34 cellular contexts compared by ENCODE assay signal in the genomic region with DNA sequence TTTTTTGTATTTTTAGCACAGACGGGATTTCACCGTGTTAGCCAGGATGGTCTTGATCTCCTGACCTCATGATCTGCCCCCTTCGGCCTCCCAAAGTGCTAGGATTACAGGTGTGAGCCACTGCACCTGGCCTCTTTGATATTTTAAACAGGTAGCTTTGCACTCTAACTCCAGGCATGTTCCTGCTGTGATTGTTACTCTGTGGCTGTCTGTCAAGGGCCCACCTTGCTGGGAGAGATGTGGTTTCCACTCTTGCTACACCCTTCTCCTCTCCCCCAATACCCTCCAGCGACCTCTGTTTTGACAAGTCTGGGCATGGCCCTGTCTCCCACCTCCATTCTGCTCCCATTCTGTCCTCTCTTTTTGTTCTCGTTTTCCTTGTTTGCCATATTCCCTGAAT. TPM values are rescaled to one million over a fixed set of nuclear protein-coding genes. Genes with fewer than 3 reads are reported as not detected.
"Had no signal": no experiment of that assay in that cellular context is flagged by ENCODE, and none has a peak within 500 bp of the region (broad histone marks: within the 10 kb centered on the region; RNA-seq: fewer than 3 reads in every experiment).

No MANE protein-coding gene starts in this region.

- H3K9me3 Mint-ChIP-seq: activated CD4-positive, alpha-beta memory T cell treated with anti-CD3 and anti-CD28 coated beads for 36 hours; activated CD4-positive, alpha-beta T cell treated with anti-CD3 and anti-CD28 coated beads, Interleukin-2, amount 10 ng/mL, durations not matched to agents 24 days and 14 days; activated naive CD4-positive, alpha-beta T cell treated with anti-CD3 and anti-CD28 coated beads, Interleukin-2, amount 10 ng/mL, durations not matched to agents 7 days and 5 days; activated naive CD4-positive, alpha-beta T cell treated with anti-CD3 and anti-CD28 coated beads, Interleukin-2, amount 50 U/mL, for 72 hours; activated naive CD8-positive, alpha-beta T cell treated with anti-CD3 and anti-CD28 coated beads, Interleukin-2, amount 10 ng/mL, durations not matched to agents 7 days and 5 days; activated T-cell treated with anti-CD3 and anti-CD28 coated beads, Interleukin-2, amount 50 U/mL, for 72 hours; central memory CD8-positive, alpha-beta T cell; dendritic cell treated with granulocyte-macrophage colony-stimulating factor and Interleukin-4, amounts not matched to agents 40 ng/mL and 50 ng/mL, for 4 days; T-helper 2 cell treated with Interferon-gamma antibody and Interleukin-4, amounts not matched to agents 5 μg/mL and 100 μg/mL, for 36 hours had no signal

- H3K4me3 ChIP-seq: ascending aorta, coronary artery, dorsolateral prefrontal cortex, esophagus muscularis mucosa, gastrocnemius medialis, heart left ventricle had no signal

- H3K27ac ChIP-seq: ascending aorta, coronary artery, dorsolateral prefrontal cortex, esophagus muscularis mucosa, foreskin keratinocyte, gastrocnemius medialis, heart left ventricle, WERI-Rb-1 had no signal

- H3K36me3 ChIP-seq: ascending aorta, esophagus muscularis mucosa, gastrocnemius medialis, heart left ventricle, WERI-Rb-1 had no signal

- H3K36me3 Mint-ChIP-seq: activated CD4-positive, alpha-beta memory T cell treated with anti-CD3 and anti-CD28 coated beads for 36 hours; activated CD8-positive, alpha-beta memory T cell treated with anti-CD3 and anti-CD28 coated beads, Interleukin-2, amount 10 ng/mL, durations not matched to agents 7 days and 5 days; activated naive CD4-positive, alpha-beta T cell treated with anti-CD3 and anti-CD28 coated beads, Interleukin-2, amount 10 ng/mL, durations not matched to agents 7 days and 5 days; activated naive CD4-positive, alpha-beta T cell treated with anti-CD3 and anti-CD28 coated beads, Interleukin-2, amount 50 U/mL, for 72 hours; activated naive CD8-positive, alpha-beta T cell treated with anti-CD3 and anti-CD28 coated beads, Interleukin-2, amount 10 ng/mL, durations not matched to agents 7 days and 5 days; brain had no signal

- H3K4me1 ChIP-seq: ascending aorta, esophagus muscularis mucosa, gastrocnemius medialis, heart left ventricle had no signal

- ATAC-seq: activated CD4-positive, alpha-beta T cell treated with anti-CD3 and anti-CD28 coated beads for 36 hours; activated CD8-positive, alpha-beta memory T cell treated with anti-CD3 and anti-CD28 coated beads, Interleukin-2, amount 10 ng/mL, durations not matched to agents 7 days and 5 days; activated CD8-positive, alpha-beta T cell treated with anti-CD3 and anti-CD28 coated beads, Interleukin-2, amount 10 ng/mL, durations not matched to agents 7 days and 5 days; activated naive CD4-positive, alpha-beta T cell treated with anti-CD3 and anti-CD28 coated beads, Interleukin-2, amount 50 U/mL, for 72 hours; activated T-cell treated with anti-CD3 and anti-CD28 coated beads, Interleukin-2, amount 50 U/mL, for 72 hours; foreskin keratinocyte; gastrocnemius medialis; heart left ventricle; T-helper 17 cell had no signal

- H3K4me1 Mint-ChIP-seq: activated CD4-positive, alpha-beta T cell treated with anti-CD3 and anti-CD28 coated beads for 36 hours; activated CD4-positive, alpha-beta T cell treated with anti-CD3 and anti-CD28 coated beads, Interleukin-2, amount 10 ng/mL, durations not matched to agents 24 days and 14 days; activated CD8-positive, alpha-beta memory T cell treated with anti-CD3 and anti-CD28 coated beads, Interleukin-2, amount 10 ng/mL, durations not matched to agents 7 days and 5 days; activated naive CD4-positive, alpha-beta T cell treated with anti-CD3 and anti-CD28 coated beads, Interleukin-2, amount 10 ng/mL, durations not matched to agents 7 days and 5 days; activated naive CD8-positive, alpha-beta T cell treated with anti-CD3 and anti-CD28 coated beads, Interleukin-2, amount 10 ng/mL, durations not matched to agents 7 days and 5 days; brain had no signal

- DNase-seq: activated CD4-positive, alpha-beta memory T cell treated with anti-CD3 and anti-CD28 coated beads for 36 hours; activated CD4-positive, alpha-beta T cell treated with anti-CD3 and anti-CD28 coated beads for 36 hours; activated CD4-positive, alpha-beta T cell treated with anti-CD3 and anti-CD28 coated beads, Interleukin-2, amount 10 ng/mL, durations not matched to agents 24 days and 14 days; activated CD4-positive, CD25-positive, alpha-beta regulatory T cell; activated CD4-positive, CD25-positive, alpha-beta regulatory T cell treated with anti-CD3 and anti-CD28 coated beads, Interleukin-2, amount 50 U/mL, for 72 hours; activated CD8-positive, alpha-beta memory T cell treated with anti-CD3 and anti-CD28 coated beads, Interleukin-2, amount 10 ng/mL, durations not matched to agents 7 days and 5 days; activated CD8-positive, alpha-beta memory T cell treated with anti-CD3 and anti-CD28 coated beads, Interleukin-2, amount 50 U/mL, for 4 hours; activated CD8-positive, alpha-beta T cell treated with anti-CD3 and anti-CD28 coated beads, Interleukin-2, amount 10 ng/mL, durations not matched to agents 7 days and 5 days; activated gamma-delta T cell; activated naive CD4-positive, alpha-beta T cell; activated naive CD4-positive, alpha-beta T cell treated with anti-CD3 and anti-CD28 coated beads, Interleukin-2, amount 10 ng/mL, durations not matched to agents 7 days and 5 days; activated naive CD8-positive, alpha-beta T cell treated with anti-CD3 and anti-CD28 coated beads, Interleukin-2, amount 10 ng/mL, durations not matched to agents 7 days and 5 days; activated T-cell treated with anti-CD3 and anti-CD28 coated beads, Interleukin-2, amount 50 U/mL, for 1 hour; activated T-cell treated with anti-CD3 and anti-CD28 coated beads, Interleukin-2, amount 50 U/mL, for 72 hours; dorsolateral prefrontal cortex; effector memory CD4-positive, alpha-beta T cell; erythroblast; foreskin keratinocyte; gastrocnemius medialis; glutamatergic neuron; heart left ventricle; T-helper 1 cell; T-helper 17 cell; T1000; WERI-Rb-1 had no signal

- H3K9me3 ChIP-seq: ascending aorta, esophagus muscularis mucosa, gastrocnemius medialis, heart left ventricle had no signal

- H3K27ac Mint-ChIP-seq: activated CD4-positive, alpha-beta memory T cell treated with anti-CD3 and anti-CD28 coated beads for 36 hours; activated CD4-positive, alpha-beta T cell treated with anti-CD3 and anti-CD28 coated beads for 36 hours; activated CD4-positive, alpha-beta T cell treated with anti-CD3 and anti-CD28 coated beads, Interleukin-2, amount 10 ng/mL, durations not matched to agents 24 days and 14 days; activated CD8-positive, alpha-beta memory T cell treated with anti-CD3 and anti-CD28 coated beads, Interleukin-2, amount 10 ng/mL, durations not matched to agents 7 days and 5 days; activated CD8-positive, alpha-beta T cell treated with anti-CD3 and anti-CD28 coated beads, Interleukin-2, amount 10 ng/mL, durations not matched to agents 7 days and 5 days; activated naive CD4-positive, alpha-beta T cell treated with anti-CD3 and anti-CD28 coated beads, Interleukin-2, amount 10 ng/mL, durations not matched to agents 7 days and 5 days; activated naive CD4-positive, alpha-beta T cell treated with anti-CD3 and anti-CD28 coated beads, Interleukin-2, amount 50 U/mL, for 72 hours; activated naive CD8-positive, alpha-beta T cell treated with anti-CD3 and anti-CD28 coated beads, Interleukin-2, amount 10 ng/mL, durations not matched to agents 7 days and 5 days; activated T-cell treated with anti-CD3 and anti-CD28 coated beads, Interleukin-2, amount 50 U/mL, for 72 hours; brain; dendritic cell treated with granulocyte-macrophage colony-stimulating factor and Interleukin-4, amounts not matched to agents 40 ng/mL and 50 ng/mL, for 4 days; T-helper 17 cell; T-helper 2 cell treated with Interferon-gamma antibody and Interleukin-4, amounts not matched to agents 5 μg/mL and 100 μg/mL, for 36 hours had no signal

- H3K27me3 ChIP-seq: ascending aorta, dorsolateral prefrontal cortex had no signal

- H3K4me3 Mint-ChIP-seq: activated CD4-positive, alpha-beta memory T cell treated with anti-CD3 and anti-CD28 coated beads for 36 hours; activated CD4-positive, alpha-beta T cell treated with anti-CD3 and anti-CD28 coated beads for 36 hours; activated CD4-positive, alpha-beta T cell treated with anti-CD3 and anti-CD28 coated beads, Interleukin-2, amount 10 ng/mL, durations not matched to agents 24 days and 14 days; activated CD8-positive, alpha-beta memory T cell treated with anti-CD3 and anti-CD28 coated beads, Interleukin-2, amount 10 ng/mL, durations not matched to agents 7 days and 5 days; activated CD8-positive, alpha-beta T cell treated with anti-CD3 and anti-CD28 coated beads, Interleukin-2, amount 10 ng/mL, durations not matched to agents 7 days and 5 days; activated naive CD4-positive, alpha-beta T cell treated with anti-CD3 and anti-CD28 coated beads, Interleukin-2, amount 10 ng/mL, durations not matched to agents 7 days and 5 days; activated naive CD8-positive, alpha-beta T cell treated with anti-CD3 and anti-CD28 coated beads, Interleukin-2, amount 10 ng/mL, durations not matched to agents 7 days and 5 days; activated T-cell treated with anti-CD3 and anti-CD28 coated beads, Interleukin-2, amount 50 U/mL, for 72 hours; brain; central memory CD8-positive, alpha-beta T cell; dendritic cell treated with granulocyte-macrophage colony-stimulating factor and Interleukin-4, amounts not matched to agents 40 ng/mL and 50 ng/mL, for 4 days; T-helper 17 cell; T-helper 2 cell treated with Interferon-gamma antibody and Interleukin-4, amounts not matched to agents 5 μg/mL and 100 μg/mL, for 36 hours had no signal

RNA-seq across cellular contexts. Expression of gene SMKR1, which starts 17.1 kb away (rescaled TPM):
- total RNA-seq: ascending aorta, cardiac septum, gastrocnemius medialis had no signal
